8 cellular contexts compared by ENCODE assay signal in genomic region chr4:183097251-183098079, GRCh38. TPM values are rescaled to one million over a fixed set of nuclear protein-coding genes. Genes with fewer than 3 reads are reported as not detected.
A peak's percentile ranks its signal among the peaks of the same experiment; 100 is the strongest.
DNase-seq lines count a peak whose midpoint lies in the region; ATAC-seq and TF ChIP-seq lines count a peak whose summit lies in the region.

No MANE protein-coding gene starts in this region.

- peak overlapping the region; percentile 74 to 81 for H3K4me3 ChIP-seq in Panc1 (ENCODE audit: low read depth in 2 of 2, low read length in 2 of 2)
- H3K4me3 ChIP-seq in brain microvascular endothelial cell (ENCODE audit: low read depth, low read length) = peak overlapping the region; percentile 86
- peak overlapping the region; percentile 75 to 88 for H3K4me3 ChIP-seq in stomach smooth muscle (ENCODE audit: low read length in 2 of 2)

- no peaks in the 10 kb centered on the region for H3K36me3 ChIP-seq in Panc1 (ENCODE audit: control insufficient read depth, insufficient read depth, low read length)
- H3K36me3 ChIP-seq in brain microvascular endothelial cell (replicated peaks) = no peaks in the 10 kb centered on the region
- H3K36me3 ChIP-seq in stomach smooth muscle (ENCODE audit: control insufficient read depth in 2 of 2, insufficient read depth in 2 of 2, low read length in 2 of 2) = no peaks in the 10 kb centered on the region

- peak overlapping the region; percentile 76 to 78 for H3K9ac ChIP-seq in stomach smooth muscle (ENCODE audit: low read length in 2 of 2)

- DNase-seq in Panc1 (ENCODE audit: low read depth, low spot score) (no peak), brain microvascular endothelial cell (no peak), left colon (peak; percentile 9 to 29), DMS79 treated with DMSO at 0.1 percent for 48 hours (lab: John Stamatoyannopoulos, UW) (no peak), RKO (ENCODE audit: low spot score) (no peak), HT-29 (ENCODE audit: low spot score) (no peak)

- H3K27me3 ChIP-seq in Panc1 (ENCODE audit: control insufficient read depth, insufficient read depth, low read length) = no peaks in the 10 kb centered on the region
- no peaks in the 10 kb centered on the region for H3K27me3 ChIP-seq in brain microvascular endothelial cell (replicated peaks)
- no peaks in the 10 kb centered on the region for H3K27me3 ChIP-seq in stomach smooth muscle (ENCODE audit: control insufficient read depth in 1 of 2, insufficient read depth in 2 of 2, low read length in 2 of 2)

- POLR2A ChIA-PET in Panc1 (lab: Charles Lee) = interaction anchor here (0.6 kb wide), 2 partner anchors 97 to 163 kb away, joined by 4 to 9 read pairs; no protein-coding TSS in a partner anchor

- BruUV-seq in Panc1 (replicated peaks; lab: Mats Ljungman, UMichigan) = TSS peak; percentile 87

- in situ Hi-C loops in Panc1 (cut with HindIII; ENCODE audit: low pct_unique_long_range_greater_than_20kb, low sequenced_read_pairs) (no loop called here), brain microvascular endothelial cell (cut with HindIII; ENCODE audit: low pct_ligation_motif_present, low sequenced_read_pairs) (no loop called here)

- intact Hi-C loops in Panc1 (cut with micrococcal nuclease; ENCODE audit: unreplicated experiment) = no loop called here
- intact Hi-C loops in left colon (cut with DNase I, micrococcal nuclease) = no loop called here

- H3K4me1 ChIP-seq in Panc1 (ENCODE audit: control insufficient read depth, insufficient read depth, low read length) (peaks cover 11% of the 10 kb centered on the region), stomach smooth muscle (ENCODE audit: control insufficient read depth, insufficient read depth, low read length) (peaks cover 13% of the 10 kb centered on the region)

- H3K9me3 ChIP-seq in Panc1 (ENCODE audit: control insufficient read depth, insufficient read depth, low read depth, low read length) = no peaks in the 10 kb centered on the region
- H3K9me3 ChIP-seq in stomach smooth muscle (ENCODE audit: control insufficient read depth in 2 of 2, low read length in 2 of 2) = no peaks in the 10 kb centered on the region

- no peak for ATAC-seq in Panc1
- ATAC-seq in left colon = no peak
- no peak for ATAC-seq in HG03521 (IDR thresholded peaks at IDR 0.05; ENCODE audit: unreplicated experiment)

- no peak for TF ChIP-seq CTCF in Panc1 (IDR thresholded peaks at IDR 0.05)
- TF ChIP-seq CTCF in brain microvascular endothelial cell (IDR thresholded peaks at IDR 0.05; ENCODE audit: low read depth, low read length, missing control alignments) = no peak

- H3K27ac ChIP-seq in Panc1 (ENCODE audit: low read length) = peak overlapping the region; percentile 87
- H3K27ac ChIP-seq in brain microvascular endothelial cell = peak overlapping the region; percentile 91
- peak overlapping the region; percentile 75 for H3K27ac ChIP-seq in stomach smooth muscle (ENCODE audit: low read length)

- CTCF ChIA-PET in Panc1 (lab: Charles Lee) = no interaction called here

RNA-seq across cellular contexts. Expression of gene WWC2, which starts 1.6 kb away (rescaled TPM):
- total RNA-seq in Panc1 (2021; ENCODE audit: unreplicated experiment) (80.3 TPM), left colon (1 to 10 TPM; 5.3 to 6.3 TPM)
- 30.8 TPM for polyA plus RNA-seq in Panc1 (2012; ENCODE audit: insufficient read length)
- 11.5 and 13.0 TPM in 2 replicates for total RNA-seq in HT-29 (2014; rRNA removed; shearing (Covaris generic))

Comparison
In these comparisons a context has a peak if more than half of its experiments do, and no peak if none do; other contexts are left out.
1. DNase-seq: peak in left colon (2 of 2); none in Panc1 (single experiment), brain microvascular endothelial cell (single experiment), DMS79 treated with DMSO at 0.1 percent for 48 hours (single experiment), RKO (single experiment) and HT-29 (single experiment).
2. Peak in every context shown above with its lines, with median percentiles within 50 percentile points of each other: H3K27ac ChIP-seq and H3K4me3 ChIP-seq.